In the genomic region with DNA sequence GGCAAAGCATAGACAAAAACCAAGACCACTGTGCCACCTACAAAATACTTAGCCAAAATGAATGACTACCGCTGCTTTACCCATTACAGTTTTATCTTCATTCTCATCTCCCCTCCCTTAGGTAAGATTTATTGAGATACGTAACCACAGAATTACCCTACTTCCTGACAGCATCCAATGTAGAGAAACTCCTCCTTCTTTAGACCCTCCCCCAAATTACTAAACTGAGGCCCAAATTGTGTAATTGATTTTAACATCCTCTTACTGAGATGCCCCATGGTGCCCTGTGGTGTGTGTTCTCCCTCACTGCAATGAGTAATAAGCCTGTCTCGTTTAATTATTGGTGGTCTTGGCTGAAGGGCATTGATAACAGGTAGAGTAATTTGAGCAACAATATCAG, we compare ENCODE assay signal across 13 cellular contexts.
"Had no signal": no experiment of that assay in that cellular context is flagged by ENCODE, and none has a peak within 500 bp of the region (broad histone marks: within the 10 kb centered on the region; RNA-seq: fewer than 3 reads in every experiment).

No MANE protein-coding gene starts in this region.

- H3K36me3 ChIP-seq: cardiac muscle cell, spleen had no signal

- H3K27ac ChIP-seq: foreskin keratinocyte, VCaP had no signal

- H3K4me3 ChIP-seq: cardiac muscle cell, spleen had no signal

- H3K9me3 ChIP-seq: spleen had no signal

- DNase-seq: activated naive CD4-positive, alpha-beta T cell treated with anti-CD3 and anti-CD28 coated beads, Interleukin-2, amount 10 ng/mL, durations not matched to agents 7 days and 5 days; foreskin keratinocyte; head of caudate nucleus; spleen; stimulated activated CD4-positive, alpha-beta T cell treated with anti-CD3 and anti-CD28 coated beads, Interleukin-2, amount 100 ng/mL, for 24 hours; stimulated activated naive CD4-positive, alpha-beta T cell; T-helper 9 cell; trophoblast cell had no signal

- ATAC-seq: activated T-helper 17 cell treated with anti-CD3 and anti-CD28 coated beads, Interleukin-2, amount 50 U/mL, for 72 hours; foreskin keratinocyte; left lobe of liver; sciatic nerve had no signal

- H3K27me3 ChIP-seq: cardiac muscle cell, foreskin keratinocyte, spleen had no signal
